Comparison of ENCODE assay signal across 12 cellular contexts in genomic region chr7:152706465-152706864, GRCh38. TPM values are rescaled to one million over a fixed set of nuclear protein-coding genes. Genes with fewer than 3 reads are reported as not detected.
DNase-seq lines count a peak whose midpoint lies in the region; ATAC-seq and TF ChIP-seq lines count a peak whose summit lies in the region.
"Had no signal": no experiment of that assay in that cellular context is flagged by ENCODE, and none has a peak within 500 bp of the region (broad histone marks: within the 10 kb centered on the region; RNA-seq: fewer than 3 reads in every experiment).

No MANE protein-coding gene starts in this region.

- DNase-seq in AG04450 (ENCODE audit: low read depth, low spot score) (no peak), GM20000 (ENCODE audit: low spot score) (peak; percentile 28), IMR-90 (no peak), kidney epithelial cell (ENCODE audit: low read depth) (no peak), Right ventricle myocardium superior (no peak), NCI-H1417 treated with DMSO at 0.1 percent for 48 hours (lab: John Stamatoyannopoulos, UW) (no peak)

- ATAC-seq in IMR-90 (ENCODE audit: low read depth): peak; percentile 32
- no peak for ATAC-seq in HG03196 (IDR thresholded peaks at IDR 0.05; ENCODE audit: unreplicated experiment)
- ATAC-seq in GM18861 (IDR thresholded peaks at IDR 0.05; ENCODE audit: unreplicated experiment): no peak
- ATAC-seq in Right ventricle myocardium superior (ENCODE audit: poor library complexity): no peak

- in situ Hi-C loops in IMR-90 (cut with MboI; ENCODE audit: low sequenced_read_pairs): no loop called here

- H3K4ac ChIP-seq in IMR-90 (ENCODE audit: low read depth, low read length): no peak overlapping the region

- H2BK15ac ChIP-seq in IMR-90 (ENCODE audit: low read depth, low read length): no peak overlapping the region

- H3K9me3 ChIP-seq in AG04450 (ENCODE audit: control insufficient read depth, insufficient read depth, low read length): peaks cover 7% of the 10 kb centered on the region
- peaks cover 4% of the 10 kb centered on the region for H3K9me3 ChIP-seq in IMR-90 (ENCODE audit: control insufficient read depth, insufficient read depth, low read length)
- H3K9me3 ChIP-seq: testis had no signal

- H3K56ac ChIP-seq in IMR-90 (ENCODE audit: extremely low read depth, insufficient read depth, low read length): no peak overlapping the region

- H3K27ac ChIP-seq in AG04450 (ENCODE audit: low read depth, low read length) (no peak overlapping the region), IMR-90 (ENCODE audit: insufficient read depth, low read length) (no peak overlapping the region)
- H3K27ac ChIP-seq: ascending aorta, heart left ventricle, testis had no signal

- no peak for TF ChIP-seq RAD21 in IMR-90 (IDR thresholded peaks at IDR 0.05; ENCODE audit: low read length)

- no peak overlapping the region for H4K5ac ChIP-seq in IMR-90 (ENCODE audit: low read depth, low read length)

- TF ChIP-seq CTCF in AG04450 (IDR thresholded peaks at IDR 0.05; ENCODE audit: low read depth, low read length) (no peak), GM20000 (IDR thresholded peaks at IDR 0.05; ENCODE audit: extremely low read depth, missing control alignments) (no peak), IMR-90 (conservative IDR thresholded peaks at IDR 0.05; ENCODE audit: low read depth, low read length) (no peak), kidney epithelial cell (IDR thresholded peaks at IDR 0.05; ENCODE audit: insufficient read depth, low read length, poor library complexity, severe bottlenecking) (no peak)

- H3K9me1 ChIP-seq in IMR-90 (ENCODE audit: insufficient read depth, low read length): no peaks in the 10 kb centered on the region

- no peak overlapping the region for H3K23ac ChIP-seq in IMR-90 (ENCODE audit: low read depth, low read length)

- intact Hi-C loops in IMR-90 (cut with micrococcal nuclease) (loop anchor here (2.0 to 10.0 kb wide), 4 partner anchors 242 to 519 kb away; no protein-coding TSS in a partner anchor), Right ventricle myocardium superior (cut with DNase I) (no loop called here)

- no peaks in the 10 kb centered on the region for H3K4me1 ChIP-seq in IMR-90 (ENCODE audit: control insufficient read depth, insufficient read depth, low read length)
- H3K4me1 ChIP-seq: ascending aorta, testis had no signal

- CTCF ChIA-PET in AG04450 (lab: Charles Lee) (interaction anchor here (0.6 to 2.3 kb wide), 15 partner anchors 14 to 668 kb away, joined by 3 to 25 read pairs (median 3); no protein-coding TSS in a partner anchor), IMR-90 (lab: Yijun Ruan, JAX) (interaction anchor here (1.4 kb wide), 1 partner anchor 545 kb away, joined by 4 read pairs; no protein-coding TSS in a partner anchor)

- H3K79me1 ChIP-seq in IMR-90 (ENCODE audit: low read depth in 1 of 2, low read length in 2 of 2): no peaks in the 10 kb centered on the region

- no peaks in the 10 kb centered on the region for H3K36me3 ChIP-seq in IMR-90 (ENCODE audit: control insufficient read depth, insufficient read depth, low read length)
- no peaks in the 10 kb centered on the region for H3K36me3 ChIP-seq in kidney epithelial cell (ENCODE audit: control insufficient read depth, insufficient read depth, low read length)
- H3K36me3 ChIP-seq: ascending aorta, heart left ventricle had no signal

- no peak overlapping the region for H3K9ac ChIP-seq in IMR-90 (ENCODE audit: low read depth, low read length)

- H4K20me1 ChIP-seq in IMR-90 (ENCODE audit: insufficient read depth, low read length): no peaks in the 10 kb centered on the region

- no peak overlapping the region for H2BK120ac ChIP-seq in IMR-90 (ENCODE audit: low read depth, low read length)

- H2BK5ac ChIP-seq in IMR-90 (ENCODE audit: low read depth, low read length, poor library complexity, severe bottlenecking): no peak overlapping the region

- peak overlapping the region; percentile 1 for H3K4me3 ChIP-seq in AG04450 (ENCODE audit: low read depth, low read length)
- H3K4me3 ChIP-seq in IMR-90 (ENCODE audit: insufficient read depth, low read depth, low read length): no peak overlapping the region; the same call in 1 of the 2 replicates
- H3K4me3 ChIP-seq in kidney epithelial cell (ENCODE audit: low read depth, low read length): peak overlapping the region; percentile 3
- H3K4me3 ChIP-seq: ascending aorta, heart left ventricle, lung, testis had no signal

- no peak for TF ChIP-seq POLR2A in IMR-90 (IDR thresholded peaks at IDR 0.05; ENCODE audit: low read depth, low read length)

- no CpG with 5 or more reads among the region's 6 CpGs for WGBS in IMR-90 (ENCODE audit: extremely low coverage in 2 of 2, insufficient read length in 1 of 2), 2 experiments

- no peak overlapping the region for H4K8ac ChIP-seq in IMR-90 (ENCODE audit: low read depth in 2 of 2, low read length in 2 of 2)

- BruUV-seq in IMR-90 (replicated peaks; lab: Mats Ljungman, UMichigan): no TSS peak

- H2AK9ac ChIP-seq in IMR-90 (replicated peaks; ENCODE audit: low read depth, low read length, poor library complexity): no peak overlapping the region

- POLR2A ChIA-PET in AG04450 (lab: Yijun Ruan, JAX): no interaction called here
- POLR2A ChIA-PET in IMR-90 (lab: Charles Lee; ENCODE audit: unreplicated experiment): no interaction called here

- no peak overlapping the region for H2AFZ ChIP-seq in IMR-90 (replicated peaks; ENCODE audit: low read length, poor library complexity)

- dilution Hi-C loops in IMR-90 (cut with HindIII; ENCODE audit: low sequenced_read_pairs, unreplicated experiment): no loop called here

- H3K4me2 ChIP-seq in IMR-90 (ENCODE audit: low read depth, low read length): peak overlapping the region; percentile 27

- no peak overlapping the region for H3K18ac ChIP-seq in IMR-90 (ENCODE audit: low read depth, low read length)

- no peak overlapping the region for H4K91ac ChIP-seq in IMR-90 (ENCODE audit: insufficient read depth, low read depth, low read length)

- no peak overlapping the region for H2BK20ac ChIP-seq in IMR-90 (ENCODE audit: low read depth, low read length)

- H3K27me3 ChIP-seq in AG04450 (ENCODE audit: control insufficient read depth, insufficient read depth, low read length) (no peaks in the 10 kb centered on the region), IMR-90 (ENCODE audit: control insufficient read depth, insufficient read depth, low read length) (no peaks in the 10 kb centered on the region), kidney epithelial cell (ENCODE audit: control insufficient read depth, insufficient read depth, low read length) (no peaks in the 10 kb centered on the region)
- H3K27me3 ChIP-seq: heart left ventricle, testis had no signal

- H3K14ac ChIP-seq in IMR-90 (replicated peaks; ENCODE audit: low read depth, low read length): no peak overlapping the region

- H2AK5ac ChIP-seq in IMR-90 (ENCODE audit: low read depth, low read length): no peak overlapping the region

TF ChIP-seq in IMR-90, 13 proteins besides CTCF, POLR2A, EP300 and RAD21:
- TF ChIP-seq MXI1 (IDR thresholded peaks at IDR 0.05; ENCODE audit: borderline replicate concordance, low read depth, low read length) (no peak), CEBPB (IDR thresholded peaks at IDR 0.05; ENCODE audit: low read depth, low read length) (no peak), BHLHE40 (IDR thresholded peaks at IDR 0.05; ENCODE audit: low read depth, low read length) (no peak), RCOR1 (IDR thresholded peaks at IDR 0.05; ENCODE audit: insufficient replicate concordance, low read length) (no peak), SMC3 (IDR thresholded peaks at IDR 0.05; ENCODE audit: low read depth, low read length) (no peak), USF2 (IDR thresholded peaks at IDR 0.05; ENCODE audit: low read depth, low read length) (no peak), MAFK (IDR thresholded peaks at IDR 0.05; ENCODE audit: low read depth, low read length) (no peak), MAZ (IDR thresholded peaks at IDR 0.05; ENCODE audit: borderline replicate concordance, low read depth, low read length) (no peak), NFE2L2 (IDR thresholded peaks at IDR 0.05; ENCODE audit: low read depth, low read length) (no peak), RFX5 (IDR thresholded peaks at IDR 0.05; ENCODE audit: low read depth, low read length) (no peak), FOS (IDR thresholded peaks at IDR 0.05; ENCODE audit: low read depth, low read length) (no peak), CHD1 (IDR thresholded peaks at IDR 0.05; ENCODE audit: low read depth, low read length) (no peak)
- TF ChIP-seq, protein P1, sequence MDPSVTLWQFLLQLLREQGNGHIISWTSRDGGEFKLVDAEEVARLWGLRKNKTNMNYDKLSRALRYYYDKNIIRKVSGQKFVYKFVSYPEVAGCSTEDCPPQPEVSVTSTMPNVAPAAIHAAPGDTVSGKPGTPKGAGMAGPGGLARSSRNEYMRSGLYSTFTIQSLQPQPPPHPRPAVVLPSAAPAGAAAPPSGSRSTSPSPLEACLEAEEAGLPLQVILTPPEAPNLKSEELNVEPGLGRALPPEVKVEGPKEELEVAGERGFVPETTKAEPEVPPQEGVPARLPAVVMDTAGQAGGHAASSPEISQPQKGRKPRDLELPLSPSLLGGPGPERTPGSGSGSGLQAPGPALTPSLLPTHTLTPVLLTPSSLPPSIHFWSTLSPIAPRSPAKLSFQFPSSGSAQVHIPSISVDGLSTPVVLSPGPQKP (IDR thresholded peaks at IDR 0.05; ENCODE audit: borderline replicate concordance, low read depth, low read length): no peak
TF ChIP-seq in IMR-90: peak in this region for 0.

RNA-seq across cellular contexts. Expression of gene XRCC2, which starts 30.5 kb away (rescaled TPM):
- polyA plus RNA-seq in AG04450 (2011; rRNA removed) (0.84 and 1.3 TPM in 2 replicates), IMR-90 (2012; rRNA removed) (2.0 and 2.2 TPM in 2 replicates)
- 0.55 and 1.2 TPM in 2 replicates for polyA minus RNA-seq in AG04450 (2011; rRNA and poly(A)+ RNA removed)
- total RNA-seq in IMR-90 (2012; rRNA removed) (3.6 and 5.6 TPM in 2 replicates), kidney epithelial cell (2.1 and 3.2 TPM in 2 replicates), Right ventricle myocardium superior (0.38 TPM)
- polyA plus RNA-seq in IMR-90 (2012; cell fraction: cytosol; rRNA removed): 0.32 and 0.60 TPM in 2 replicates
- 0.88 and 2.1 TPM in 2 replicates for polyA plus RNA-seq in IMR-90 (2012; cell fraction: nucleus; rRNA removed; ENCODE audit: low replicate concordance)

RNA-seq across cellular contexts. Expression of gene ACTR3B, which starts 53.1 kb away (rescaled TPM):
- 6.5 and 9.7 TPM in 2 replicates for polyA plus RNA-seq in AG04450 (2011; rRNA removed)
- polyA minus RNA-seq in AG04450 (2011; rRNA and poly(A)+ RNA removed): 7.6 and 9.5 TPM in 2 replicates
- 3.0 and 4.2 TPM in 2 replicates for total RNA-seq in IMR-90 (2012; rRNA removed)
- polyA plus RNA-seq in IMR-90 (2012; rRNA removed): 5.0 and 6.1 TPM in 2 replicates
- polyA plus RNA-seq in IMR-90 (2012; cell fraction: cytosol; rRNA removed): 5.0 and 7.5 TPM in 2 replicates
- polyA plus RNA-seq in IMR-90 (2012; cell fraction: nucleus; rRNA removed; ENCODE audit: low replicate concordance): 8.2 and 13.0 TPM in 2 replicates
- total RNA-seq in kidney epithelial cell: 1.4 and 1.8 TPM in 2 replicates
- total RNA-seq in Right ventricle myocardium superior: 8.1 TPM
